ENCODE assay signal across 21 cellular contexts in the genomic region with DNA sequence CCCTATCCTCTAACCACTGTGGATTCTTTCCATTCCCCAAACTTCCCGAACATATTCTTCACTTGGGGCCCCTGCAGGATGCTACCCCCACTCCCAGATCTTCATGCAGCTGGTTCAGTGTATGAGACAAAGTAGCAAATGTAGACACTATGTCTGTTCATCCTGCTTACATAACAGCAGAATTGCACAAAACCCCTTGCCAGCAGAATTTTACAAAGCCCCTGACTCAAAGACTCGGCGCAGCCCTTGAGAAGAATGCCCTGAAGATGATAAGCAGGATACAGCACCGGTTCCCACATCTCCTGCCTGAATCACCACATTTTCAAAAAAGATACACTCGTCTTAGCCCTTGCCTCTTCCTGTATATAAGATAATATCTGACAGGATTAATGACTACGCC.
"Had no signal": no experiment of that assay in that cellular context is flagged by ENCODE, and none has a peak within 500 bp of the region (broad histone marks: within the 10 kb centered on the region; RNA-seq: fewer than 3 reads in every experiment).

No MANE protein-coding gene starts in this region.

- H3K27ac Mint-ChIP-seq: activated B cell treated with CpG ODN at 0.5 μM for 24 hours; activated CD4-positive, alpha-beta T cell treated with anti-CD3 and anti-CD28 coated beads, Interleukin-2, amount 10 ng/mL, durations not matched to agents 24 days and 14 days; activated CD8-positive, alpha-beta memory T cell treated with anti-CD3 and anti-CD28 coated beads, Interleukin-2, amount 10 ng/mL, durations not matched to agents 7 days and 5 days; memory B cell; nephron had no signal

- H3K27me3 Mint-ChIP-seq: activated B cell treated with CpG ODN at 0.5 μM for 24 hours; activated CD4-positive, alpha-beta T cell treated with anti-CD3 and anti-CD28 coated beads, Interleukin-2, amount 10 ng/mL, durations not matched to agents 24 days and 14 days; activated CD8-positive, alpha-beta memory T cell treated with anti-CD3 and anti-CD28 coated beads, Interleukin-2, amount 10 ng/mL, durations not matched to agents 7 days and 5 days; activated CD8-positive, alpha-beta T cell treated with anti-CD3 and anti-CD28 coated beads for 36 hours; memory B cell; stimulated activated naive CD8-positive, alpha-beta T cell treated with anti-CD3 and anti-CD28 coated beads, Interleukin-15, Interleukin-2, amounts not matched to agents 100 ng/mL and 50 ng/mL, for 24 hours had no signal

- H3K9me3 Mint-ChIP-seq: activated B cell treated with CpG ODN at 0.5 μM for 24 hours; activated CD4-positive, alpha-beta T cell treated with anti-CD3 and anti-CD28 coated beads, Interleukin-2, amount 10 ng/mL, durations not matched to agents 24 days and 14 days; activated CD8-positive, alpha-beta T cell treated with anti-CD3 and anti-CD28 coated beads for 36 hours; activated naive CD4-positive, alpha-beta T cell treated with anti-CD3 and anti-CD28 coated beads, Interleukin-2, amount 50 U/mL, for 72 hours; memory B cell; nephron; stimulated activated naive CD8-positive, alpha-beta T cell treated with anti-CD3 and anti-CD28 coated beads, Interleukin-15, Interleukin-2, amounts not matched to agents 100 ng/mL and 50 ng/mL, for 24 hours had no signal

- H3K4me3 Mint-ChIP-seq: activated B cell treated with CpG ODN at 0.5 μM for 24 hours; activated CD4-positive, alpha-beta T cell treated with anti-CD3 and anti-CD28 coated beads, Interleukin-2, amount 10 ng/mL, durations not matched to agents 24 days and 14 days; activated CD8-positive, alpha-beta memory T cell treated with anti-CD3 and anti-CD28 coated beads, Interleukin-2, amount 10 ng/mL, durations not matched to agents 7 days and 5 days; activated CD8-positive, alpha-beta T cell treated with anti-CD3 and anti-CD28 coated beads for 36 hours; memory B cell; nephron; stimulated activated naive CD8-positive, alpha-beta T cell treated with anti-CD3 and anti-CD28 coated beads, Interleukin-15, Interleukin-2, amounts not matched to agents 100 ng/mL and 50 ng/mL, for 24 hours had no signal

- H3K36me3 Mint-ChIP-seq: activated CD8-positive, alpha-beta memory T cell treated with anti-CD3 and anti-CD28 coated beads, Interleukin-2, amount 10 ng/mL, durations not matched to agents 7 days and 5 days had no signal

- DNase-seq: activated B cell treated with CpG ODN at 0.5 μM for 24 hours; activated CD4-positive, alpha-beta T cell treated with anti-CD3 and anti-CD28 coated beads, Interleukin-2, amount 10 ng/mL, durations not matched to agents 24 days and 14 days; activated CD8-positive, alpha-beta memory T cell treated with anti-CD3 and anti-CD28 coated beads, Interleukin-2, amount 10 ng/mL, durations not matched to agents 7 days and 5 days; activated effector memory CD4-positive, alpha-beta T cell treated with anti-CD3 and anti-CD28 coated beads, Interleukin-2, amount 50 U/mL, for 16 hours; activated T-cell treated with anti-CD3 and anti-CD28 coated beads for 4 hours; amygdala; heart left ventricle; islet precursor cell; left cardiac atrium; pancreas; right cardiac atrium; stimulated activated CD4-positive, alpha-beta T cell treated with anti-CD3 and anti-CD28 coated beads, Interleukin-12 subunit alpha, Interleukin-12 subunit beta, amount 100 ng/mL, for 4 hours; stimulated activated CD4-positive, alpha-beta T cell treated with anti-CD3 and anti-CD28 coated beads, Interleukin-4, amount 100 ng/mL, for 4 hours; substantia nigra; uterus had no signal

- ATAC-seq: activated CD8-positive, alpha-beta memory T cell treated with anti-CD3 and anti-CD28 coated beads, Interleukin-2, amount 10 ng/mL, durations not matched to agents 7 days and 5 days; activated CD8-positive, alpha-beta T cell treated with anti-CD3 and anti-CD28 coated beads for 36 hours; activated naive CD4-positive, alpha-beta T cell treated with anti-CD3 and anti-CD28 coated beads, Interleukin-2, amount 50 U/mL, for 72 hours; gastroesophageal sphincter; heart left ventricle; pancreas; right cardiac atrium had no signal
